ENCODE assay signal across 2 cellular contexts in the genomic region with DNA sequence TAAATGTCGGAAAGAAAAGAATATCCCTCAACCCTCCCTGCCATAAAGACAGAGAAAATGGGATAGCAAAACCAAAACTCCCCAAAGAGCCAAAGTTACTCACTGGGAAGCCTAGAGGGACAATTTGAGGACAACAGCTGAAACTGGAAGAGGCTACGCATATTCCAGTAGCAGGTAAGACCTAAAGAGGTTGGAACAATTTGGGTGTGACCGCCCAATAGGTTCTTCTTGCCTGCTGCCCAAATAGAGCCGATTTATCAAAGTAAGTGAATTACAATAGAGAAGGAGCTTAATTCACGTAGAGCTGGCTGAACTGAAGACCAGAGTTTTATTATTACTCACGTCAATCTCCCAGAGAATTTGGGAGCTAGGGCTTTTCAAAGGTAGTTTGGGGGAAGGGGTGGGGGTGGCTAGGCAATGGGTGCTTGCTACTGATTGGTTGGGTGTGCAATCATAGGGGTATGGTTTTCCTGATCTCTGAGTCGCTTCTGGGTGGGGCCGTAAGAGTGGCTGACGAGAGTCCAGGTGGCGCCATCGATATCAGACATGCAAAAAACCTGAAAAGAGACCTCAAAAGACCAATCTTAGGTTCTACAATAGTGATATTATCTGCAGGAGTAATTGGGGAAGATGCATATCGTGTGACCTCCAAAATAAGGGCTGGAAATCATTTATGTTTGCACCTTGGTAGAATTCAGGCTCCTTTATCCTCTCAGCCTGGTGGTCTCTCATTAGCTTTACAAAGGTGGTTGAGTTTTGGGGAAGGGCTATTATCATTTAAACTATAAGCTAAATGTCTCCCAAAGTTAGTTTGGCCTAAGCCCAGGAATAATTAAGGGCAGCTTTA.
TF ChIP-seq lines count a peak whose summit lies in the region.

No MANE protein-coding gene starts in this region.

TF ChIP-seq in SK-N-SH, 30 proteins besides CTCF, POLR2A, EP300 and RAD21:
- TF ChIP-seq, protein P1, sequence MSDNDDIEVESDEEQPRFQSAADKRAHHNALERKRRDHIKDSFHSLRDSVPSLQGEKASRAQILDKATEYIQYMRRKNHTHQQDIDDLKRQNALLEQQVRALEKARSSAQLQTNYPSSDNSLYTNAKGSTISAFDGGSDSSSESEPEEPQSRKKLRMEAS (IDR thresholded peaks at IDR 0.05; ENCODE audit: low read depth), result no peak
- TF ChIP-seq POLR2AphosphoS5 (IDR thresholded peaks at IDR 0.05; ENCODE audit: low read depth, low read length) (no peak), YY1 (IDR thresholded peaks at IDR 0.05; ENCODE audit: low read depth) (no peak), TCF12 (IDR thresholded peaks at IDR 0.05) (no peak), GABPA (IDR thresholded peaks at IDR 0.05; ENCODE audit: low read depth) (no peak), ELF1 (IDR thresholded peaks at IDR 0.05) (no peak), NRF1 (IDR thresholded peaks at IDR 0.05; ENCODE audit: low read depth, low read length) (no peak), SIN3A (IDR thresholded peaks at IDR 0.05; ENCODE audit: borderline replicate concordance, low read depth, low read length) (no peak), FOSL2 (IDR thresholded peaks at IDR 0.05; ENCODE audit: borderline replicate concordance, low read depth) (no peak), MEF2A (IDR thresholded peaks at IDR 0.05; ENCODE audit: borderline replicate concordance, low read depth) (no peak), TEAD4 (IDR thresholded peaks at IDR 0.05; ENCODE audit: borderline replicate concordance, insufficient read depth) (no peak)
- TF ChIP-seq, protein P2, sequence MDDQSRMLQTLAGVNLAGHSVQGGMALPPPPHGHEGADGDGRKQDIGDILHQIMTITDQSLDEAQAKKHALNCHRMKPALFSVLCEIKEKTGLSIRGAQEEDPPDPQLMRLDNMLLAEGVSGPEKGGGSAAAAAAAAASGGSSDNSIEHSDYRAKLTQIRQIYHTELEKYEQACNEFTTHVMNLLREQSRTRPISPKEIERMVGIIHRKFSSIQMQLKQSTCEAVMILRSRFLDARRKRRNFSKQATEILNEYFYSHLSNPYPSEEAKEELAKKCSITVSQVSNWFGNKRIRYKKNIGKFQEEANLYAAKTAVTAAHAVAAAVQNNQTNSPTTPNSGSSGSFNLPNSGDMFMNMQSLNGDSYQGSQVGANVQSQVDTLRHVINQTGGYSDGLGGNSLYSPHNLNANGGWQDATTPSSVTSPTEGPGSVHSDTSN (IDR thresholded peaks at IDR 0.05), result no peak
- TF ChIP-seq, protein P3, sequence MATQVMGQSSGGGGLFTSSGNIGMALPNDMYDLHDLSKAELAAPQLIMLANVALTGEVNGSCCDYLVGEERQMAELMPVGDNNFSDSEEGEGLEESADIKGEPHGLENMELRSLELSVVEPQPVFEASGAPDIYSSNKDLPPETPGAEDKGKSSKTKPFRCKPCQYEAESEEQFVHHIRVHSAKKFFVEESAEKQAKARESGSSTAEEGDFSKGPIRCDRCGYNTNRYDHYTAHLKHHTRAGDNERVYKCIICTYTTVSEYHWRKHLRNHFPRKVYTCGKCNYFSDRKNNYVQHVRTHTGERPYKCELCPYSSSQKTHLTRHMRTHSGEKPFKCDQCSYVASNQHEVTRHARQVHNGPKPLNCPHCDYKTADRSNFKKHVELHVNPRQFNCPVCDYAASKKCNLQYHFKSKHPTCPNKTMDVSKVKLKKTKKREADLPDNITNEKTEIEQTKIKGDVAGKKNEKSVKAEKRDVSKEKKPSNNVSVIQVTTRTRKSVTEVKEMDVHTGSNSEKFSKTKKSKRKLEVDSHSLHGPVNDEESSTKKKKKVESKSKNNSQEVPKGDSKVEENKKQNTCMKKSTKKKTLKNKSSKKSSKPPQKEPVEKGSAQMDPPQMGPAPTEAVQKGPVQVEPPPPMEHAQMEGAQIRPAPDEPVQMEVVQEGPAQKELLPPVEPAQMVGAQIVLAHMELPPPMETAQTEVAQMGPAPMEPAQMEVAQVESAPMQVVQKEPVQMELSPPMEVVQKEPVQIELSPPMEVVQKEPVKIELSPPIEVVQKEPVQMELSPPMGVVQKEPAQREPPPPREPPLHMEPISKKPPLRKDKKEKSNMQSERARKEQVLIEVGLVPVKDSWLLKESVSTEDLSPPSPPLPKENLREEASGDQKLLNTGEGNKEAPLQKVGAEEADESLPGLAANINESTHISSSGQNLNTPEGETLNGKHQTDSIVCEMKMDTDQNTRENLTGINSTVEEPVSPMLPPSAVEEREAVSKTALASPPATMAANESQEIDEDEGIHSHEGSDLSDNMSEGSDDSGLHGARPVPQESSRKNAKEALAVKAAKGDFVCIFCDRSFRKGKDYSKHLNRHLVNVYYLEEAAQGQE (IDR thresholded peaks at IDR 0.05; ENCODE audit: low read depth, low read length), result no peak
- TF ChIP-seq, protein P4, sequence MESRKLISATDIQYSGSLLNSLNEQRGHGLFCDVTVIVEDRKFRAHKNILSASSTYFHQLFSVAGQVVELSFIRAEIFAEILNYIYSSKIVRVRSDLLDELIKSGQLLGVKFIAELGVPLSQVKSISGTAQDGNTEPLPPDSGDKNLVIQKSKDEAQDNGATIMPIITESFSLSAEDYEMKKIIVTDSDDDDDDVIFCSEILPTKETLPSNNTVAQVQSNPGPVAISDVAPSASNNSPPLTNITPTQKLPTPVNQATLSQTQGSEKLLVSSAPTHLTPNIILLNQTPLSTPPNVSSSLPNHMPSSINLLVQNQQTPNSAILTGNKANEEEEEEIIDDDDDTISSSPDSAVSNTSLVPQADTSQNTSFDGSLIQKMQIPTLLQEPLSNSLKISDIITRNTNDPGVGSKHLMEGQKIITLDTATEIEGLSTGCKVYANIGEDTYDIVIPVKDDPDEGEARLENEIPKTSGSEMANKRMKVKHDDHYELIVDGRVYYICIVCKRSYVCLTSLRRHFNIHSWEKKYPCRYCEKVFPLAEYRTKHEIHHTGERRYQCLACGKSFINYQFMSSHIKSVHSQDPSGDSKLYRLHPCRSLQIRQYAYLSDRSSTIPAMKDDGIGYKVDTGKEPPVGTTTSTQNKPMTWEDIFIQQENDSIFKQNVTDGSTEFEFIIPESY (IDR thresholded peaks at IDR 0.05; ENCODE audit: borderline replicate concordance, low read depth), result no peak
- TF ChIP-seq, protein P5, sequence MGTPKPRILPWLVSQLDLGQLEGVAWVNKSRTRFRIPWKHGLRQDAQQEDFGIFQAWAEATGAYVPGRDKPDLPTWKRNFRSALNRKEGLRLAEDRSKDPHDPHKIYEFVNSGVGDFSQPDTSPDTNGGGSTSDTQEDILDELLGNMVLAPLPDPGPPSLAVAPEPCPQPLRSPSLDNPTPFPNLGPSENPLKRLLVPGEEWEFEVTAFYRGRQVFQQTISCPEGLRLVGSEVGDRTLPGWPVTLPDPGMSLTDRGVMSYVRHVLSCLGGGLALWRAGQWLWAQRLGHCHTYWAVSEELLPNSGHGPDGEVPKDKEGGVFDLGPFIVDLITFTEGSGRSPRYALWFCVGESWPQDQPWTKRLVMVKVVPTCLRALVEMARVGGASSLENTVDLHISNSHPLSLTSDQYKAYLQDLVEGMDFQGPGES (IDR thresholded peaks at IDR 0.05; ENCODE audit: low read depth, low read length), result no peak

TF ChIP-seq in SK-N-SH treated with all-trans-retinoic acid at 6 μM for 48 hours, 23 proteins besides CTCF, POLR2A, EP300 and RAD21:
- TF ChIP-seq ISL1 (CRISPR knock-in tag; IDR thresholded peaks at IDR 0.05) (no peak), ZNF565 (CRISPR knock-in tag; conservative IDR thresholded peaks at IDR 0.05; ENCODE audit: low read depth) (no peak), RARB (CRISPR knock-in tag; IDR thresholded peaks at IDR 0.05) (no peak), SNAI2 (CRISPR knock-in tag; IDR thresholded peaks at IDR 0.05) (no peak), ZFP30 (CRISPR knock-in tag; IDR thresholded peaks at IDR 0.05) (no peak), GLIS3 (CRISPR knock-in tag; IDR thresholded peaks at IDR 0.05) (no peak), ZC3H10 (CRISPR knock-in tag; IDR thresholded peaks at IDR 0.05) (no peak), ARNTL (CRISPR knock-in tag; IDR thresholded peaks at IDR 0.05; ENCODE audit: borderline replicate concordance, low read depth) (no peak), OSR1 (CRISPR knock-in tag; IDR thresholded peaks at IDR 0.05) (no peak), PPARA (CRISPR knock-in tag; IDR thresholded peaks at IDR 0.05; ENCODE audit: borderline replicate concordance) (no peak), TOX (CRISPR knock-in tag; IDR thresholded peaks at IDR 0.05; ENCODE audit: borderline replicate concordance) (no peak), ZNF70 (CRISPR knock-in tag; IDR thresholded peaks at IDR 0.05) (no peak)
- TF ChIP-seq, protein P6, sequence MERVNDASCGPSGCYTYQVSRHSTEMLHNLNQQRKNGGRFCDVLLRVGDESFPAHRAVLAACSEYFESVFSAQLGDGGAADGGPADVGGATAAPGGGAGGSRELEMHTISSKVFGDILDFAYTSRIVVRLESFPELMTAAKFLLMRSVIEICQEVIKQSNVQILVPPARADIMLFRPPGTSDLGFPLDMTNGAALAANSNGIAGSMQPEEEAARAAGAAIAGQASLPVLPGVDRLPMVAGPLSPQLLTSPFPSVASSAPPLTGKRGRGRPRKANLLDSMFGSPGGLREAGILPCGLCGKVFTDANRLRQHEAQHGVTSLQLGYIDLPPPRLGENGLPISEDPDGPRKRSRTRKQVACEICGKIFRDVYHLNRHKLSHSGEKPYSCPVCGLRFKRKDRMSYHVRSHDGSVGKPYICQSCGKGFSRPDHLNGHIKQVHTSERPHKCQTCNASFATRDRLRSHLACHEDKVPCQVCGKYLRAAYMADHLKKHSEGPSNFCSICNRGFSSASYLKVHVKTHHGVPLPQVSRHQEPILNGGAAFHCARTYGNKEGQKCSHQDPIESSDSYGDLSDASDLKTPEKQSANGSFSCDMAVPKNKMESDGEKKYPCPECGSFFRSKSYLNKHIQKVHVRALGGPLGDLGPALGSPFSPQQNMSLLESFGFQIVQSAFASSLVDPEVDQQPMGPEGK (CRISPR knock-in tag; IDR thresholded peaks at IDR 0.05; ENCODE audit: borderline replicate concordance), result no peak
- TF ChIP-seq, protein P7, sequence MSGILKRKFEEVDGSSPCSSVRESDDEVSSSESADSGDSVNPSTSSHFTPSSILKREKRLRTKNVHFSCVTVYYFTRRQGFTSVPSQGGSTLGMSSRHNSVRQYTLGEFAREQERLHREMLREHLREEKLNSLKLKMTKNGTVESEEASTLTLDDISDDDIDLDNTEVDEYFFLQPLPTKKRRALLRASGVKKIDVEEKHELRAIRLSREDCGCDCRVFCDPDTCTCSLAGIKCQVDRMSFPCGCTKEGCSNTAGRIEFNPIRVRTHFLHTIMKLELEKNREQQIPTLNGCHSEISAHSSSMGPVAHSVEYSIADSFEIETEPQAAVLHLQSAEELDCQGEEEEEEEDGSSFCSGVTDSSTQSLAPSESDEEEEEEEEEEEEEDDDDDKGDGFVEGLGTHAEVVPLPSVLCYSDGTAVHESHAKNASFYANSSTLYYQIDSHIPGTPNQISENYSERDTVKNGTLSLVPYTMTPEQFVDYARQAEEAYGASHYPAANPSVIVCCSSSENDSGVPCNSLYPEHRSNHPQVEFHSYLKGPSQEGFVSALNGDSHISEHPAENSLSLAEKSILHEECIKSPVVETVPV (CRISPR knock-in tag; IDR thresholded peaks at IDR 0.05), result no peak
